ENCODE assay signal across 24 cellular contexts in the genomic region with DNA sequence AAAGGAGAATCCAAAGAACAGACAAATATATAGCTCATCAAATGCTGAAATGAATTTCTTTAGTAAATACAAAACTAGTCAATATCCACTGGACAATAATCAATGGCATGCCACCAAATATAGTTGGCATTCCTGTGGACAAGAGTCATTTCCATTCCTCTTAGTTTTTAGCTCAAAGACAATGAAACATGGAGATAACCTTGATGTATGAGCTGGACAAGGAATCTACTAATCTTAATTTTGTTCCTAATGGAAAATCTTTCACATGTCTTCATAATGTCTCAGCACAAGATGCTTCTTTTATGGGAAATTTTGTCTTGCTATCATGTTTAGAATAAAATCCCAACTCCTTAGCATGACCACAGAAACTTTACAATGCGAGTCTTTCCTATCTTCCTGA.
DNase-seq lines count a peak whose midpoint lies in the region; ATAC-seq, FAIRE-seq and TF ChIP-seq lines count a peak whose summit lies in the region.
"Had no signal": no experiment of that assay in that cellular context is flagged by ENCODE, and none has a peak within 500 bp of the region (broad histone marks: within the 10 kb centered on the region; RNA-seq: fewer than 3 reads in every experiment).

No MANE protein-coding gene starts in this region.

- H3K9me3 ChIP-seq in astrocyte (ENCODE audit: insufficient read depth, low read depth, low read length), result no peaks in the 10 kb centered on the region
- H3K9me3 ChIP-seq: A549, Caco-2 had no signal

- no peak overlapping the region for H3K9ac ChIP-seq in astrocyte (ENCODE audit: low read length)
- H3K9ac ChIP-seq: BLaER1 treated with 17β-estradiol and CSF1 and Interleukin-3, amounts not matched to agents 10 nM and 100 nM had no signal

- H3K36me3 ChIP-seq in astrocyte (ENCODE audit: insufficient read depth, low read length), result no peaks in the 10 kb centered on the region
- H3K36me3 ChIP-seq: BLaER1 treated with 17β-estradiol and CSF1 and Interleukin-3, amounts not matched to agents 10 nM and 100 nM had no signal

- peaks cover 10% of the 10 kb centered on the region for H3K4me1 ChIP-seq in astrocyte (ENCODE audit: insufficient read depth, low read length)
- H3K4me1 ChIP-seq: A549; BLaER1 treated with 17β-estradiol and CSF1 and Interleukin-3, amounts not matched to agents 10 nM and 100 nM; Caco-2 had no signal

- no peak overlapping the region for H2AFZ ChIP-seq in astrocyte (ENCODE audit: low read depth, low read length)

- peaks cover 2% of the 10 kb centered on the region for H3K27me3 Mint-ChIP-seq in astrocyte (ENCODE audit: low read depth, unreplicated experiment)

- H4K20me1 ChIP-seq in astrocyte (ENCODE audit: insufficient read depth, low read length), result no peaks in the 10 kb centered on the region
- H4K20me1 ChIP-seq: BLaER1 treated with 17β-estradiol and CSF1 and Interleukin-3, amounts not matched to agents 10 nM and 100 nM had no signal

- no peaks in the 10 kb centered on the region for H3K27me3 ChIP-seq in astrocyte (ENCODE audit: insufficient read depth, low read length)
- H3K27me3 ChIP-seq: BLaER1 treated with 17β-estradiol and CSF1 and Interleukin-3, amounts not matched to agents 10 nM and 100 nM had no signal

- no peaks in the 10 kb centered on the region for H3K4me1 Mint-ChIP-seq in astrocyte (ENCODE audit: low read depth, unreplicated experiment)
- H3K4me1 Mint-ChIP-seq: B cell had no signal

- H3K4me2 ChIP-seq in astrocyte (ENCODE audit: low read length), result no peak overlapping the region
- H3K4me2 ChIP-seq: A549; BLaER1 treated with 17β-estradiol and CSF1 and Interleukin-3, amounts not matched to agents 10 nM and 100 nM had no signal

- H3K9me3 Mint-ChIP-seq in astrocyte (ENCODE audit: unreplicated experiment), result no peaks in the 10 kb centered on the region
- H3K9me3 Mint-ChIP-seq: CD4-positive, alpha-beta T cell; CD8-positive, alpha-beta T cell had no signal

- no peak for ATAC-seq in HG03280 (IDR thresholded peaks at IDR 0.05; ENCODE audit: unreplicated experiment)
- ATAC-seq: A549; CD8-positive, alpha-beta T cell; GM12878 had no signal

- no peaks in the 10 kb centered on the region for H3K79me2 ChIP-seq in astrocyte (ENCODE audit: insufficient read depth, low read length)

- no peaks in the 10 kb centered on the region for H3K36me3 Mint-ChIP-seq in astrocyte (ENCODE audit: low read depth, unreplicated experiment)
- H3K36me3 Mint-ChIP-seq: CD8-positive, alpha-beta T cell had no signal

- peak; percentile 45 for FAIRE-seq in astrocyte (lab: Jason Lieb, UNC)
- FAIRE-seq: D721Med, GM12878, GM12892, GM18507 had no signal

- H3K4me3 ChIP-seq in astrocyte (ENCODE audit: insufficient read depth, low read depth, low read length) (no peak overlapping the region), fibroblast of the aortic adventitia (ENCODE audit: low read depth, low read length) (no peak overlapping the region)
- H3K4me3 ChIP-seq: A549; BLaER1 treated with 17β-estradiol and CSF1 and Interleukin-3, amounts not matched to agents 10 nM and 100 nM; GM12878 had no signal

- no peak overlapping the region for H3K27ac ChIP-seq in astrocyte (ENCODE audit: low read depth, low read length)
- H3K27ac ChIP-seq: 22Rv1; A549; BLaER1 treated with 17β-estradiol and CSF1 and Interleukin-3, amounts not matched to agents 10 nM and 100 nM; C4-2B had no signal

- no peak overlapping the region for H3K27ac Mint-ChIP-seq in astrocyte (ENCODE audit: unreplicated experiment)
- H3K27ac Mint-ChIP-seq: B cell; CD4-positive, alpha-beta T cell; CD8-positive, alpha-beta T cell had no signal

- DNase-seq in HS-5 (ENCODE audit: low read depth) (peak; percentile 72), astrocyte (ENCODE audit: low read depth) (peak; percentile 32), fibroblast of the aortic adventitia (ENCODE audit: low read depth) (peak; percentile 60), occipital lobe (lab: John Stamatoyannopoulos, UW) (no peak)
- DNase-seq: AML-193; Caco-2; Calu3; CD4-positive, alpha-beta T cell; CD8-positive, alpha-beta T cell; DMS53; DMS79; DND-41; EL; GDM1 had no signal

- no peak overlapping the region for H3K4me3 Mint-ChIP-seq in astrocyte (ENCODE audit: unreplicated experiment)
- H3K4me3 Mint-ChIP-seq: B cell; CD4-positive, alpha-beta T cell; CD8-positive, alpha-beta T cell had no signal

- TF ChIP-seq CTCF in astrocyte (IDR thresholded peaks at IDR 0.05; ENCODE audit: insufficient read depth, low read depth, low read length) (no peak), fibroblast of the aortic adventitia (IDR thresholded peaks at IDR 0.05; ENCODE audit: insufficient read depth, low read length) (no peak)
